Comparison of ENCODE assay signal across 1 cellular context in genomic region chr19:55199620-55200204, GRCh38.
TF ChIP-seq lines count a peak whose summit lies in the region.

No MANE protein-coding gene starts in this region.

TF ChIP-seq in HepG2, 621 proteins besides CTCF, POLR2A, EP300 and RAD21:
- TF ChIP-seq PHF21A (CRISPR knock-in tag; IDR thresholded peaks at IDR 0.05) (no peak), ZNF512 (CRISPR knock-in tag; IDR thresholded peaks at IDR 0.05) (0 out of 2 replicates have a peak, but pooled peaks have one; percentile 54), FOXA1 (IDR thresholded peaks at IDR 0.05) (0 out of 2 replicates have a peak, but pooled peaks have one; percentile 26), FOXA1 (CRISPR knock-in tag; IDR thresholded peaks at IDR 0.05) (no peak)
